14 cellular contexts compared by ENCODE assay signal in the genomic region with DNA sequence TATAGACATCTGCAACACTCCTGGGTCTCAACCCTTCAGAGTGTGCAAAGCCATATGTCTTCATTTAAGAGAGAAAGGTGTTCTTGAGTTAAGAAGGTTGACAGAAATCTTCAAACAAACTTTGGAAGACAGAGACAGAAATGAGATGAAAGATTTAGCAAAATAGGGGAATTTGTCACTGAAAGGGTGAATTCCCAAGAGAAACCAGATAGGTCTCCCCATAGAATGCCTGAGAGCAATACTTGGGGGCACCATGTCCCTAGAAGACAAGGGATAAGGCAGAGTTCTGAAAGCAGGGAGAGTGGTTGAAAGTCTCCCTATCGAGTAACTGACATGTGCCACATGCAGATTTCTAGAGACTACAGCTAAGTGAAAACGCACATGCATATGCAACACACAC. TPM values are rescaled to one million over a fixed set of nuclear protein-coding genes. Genes with fewer than 3 reads are reported as not detected.
DNase-seq lines count a peak whose midpoint lies in the region; ATAC-seq and TF ChIP-seq lines count a peak whose summit lies in the region.
"Had no signal": no experiment of that assay in that cellular context is flagged by ENCODE, and none has a peak within 500 bp of the region (broad histone marks: within the 10 kb centered on the region; RNA-seq: fewer than 3 reads in every experiment).

No MANE protein-coding gene starts in this region.

- H3K4me3 ChIP-seq in thyroid gland (replicated peaks in 1 of 3) = no peak overlapping the region

- DNase-seq in thyroid gland (no peak), mucosa of gallbladder (ENCODE audit: low spot score) (no peak), NCI-H2107 treated with DMSO at 0.1 percent for 48 hours (lab: John Stamatoyannopoulos, UW; ENCODE audit: unreplicated experiment) (no peak), hypothalamus (lab: John Stamatoyannopoulos, UW) (no peak)
- DNase-seq: activated CD8-positive, alpha-beta memory T cell treated with anti-CD3 and anti-CD28 coated beads for 24 hours; activated naive CD4-positive, alpha-beta T cell; CD4-positive, alpha-beta T cell; effector CD8-positive, alpha-beta T cell; GF-D8; NCI-H524 treated with DMSO at 0.1 percent for 48 hours had no signal

- intact Hi-C loops in thyroid gland (cut with DNase I) = no loop called here

- WGBS in thyroid gland, 2 donors = 95 to 98% methylated on average over 2 of the region's 2 CpGs

- H3K27ac ChIP-seq in thyroid gland = peak overlapping the region in 2 of 3 donors; percentile 44 to 54
- H3K27ac ChIP-seq: parathyroid adenoma had no signal

- no peak for TF ChIP-seq POLR2A in thyroid gland (IDR thresholded peaks at IDR 0.05)

- TF ChIP-seq CTCF in thyroid gland (IDR thresholded peaks at IDR 0.05) = no peak

- peaks cover 11 to 24% of the 10 kb centered on the region in 2 donors for H3K4me1 ChIP-seq in thyroid gland
- H3K4me1 ChIP-seq: parathyroid adenoma had no signal

- H3K9me3 ChIP-seq in thyroid gland = no peaks in the 10 kb centered on the region

- no peaks in the 10 kb centered on the region for H3K27me3 ChIP-seq in thyroid gland

- ATAC-seq in GM19328 (IDR thresholded peaks at IDR 0.05; ENCODE audit: unreplicated experiment) (peak; percentile 26), HG02678 (IDR thresholded peaks at IDR 0.05; ENCODE audit: unreplicated experiment) (peak; percentile 38), HG03565 (IDR thresholded peaks at IDR 0.05; ENCODE audit: unreplicated experiment) (peak; percentile 27)

- H3K36me3 ChIP-seq in thyroid gland = no peaks in the 10 kb centered on the region

RNA-seq across cellular contexts. Expression of gene AP1S3, which starts 50.0 kb away (rescaled TPM):
- 10 to 100 TPM; 37.5 to 92.6 (median 44.8) TPM for total RNA-seq in thyroid gland
- total RNA-seq in mucosa of gallbladder = 43.3 TPM
